Comparison of ENCODE assay signal across 8 cellular contexts in genomic region chr12:30795410-30795659, GRCh38. TPM values are rescaled to one million over a fixed set of nuclear protein-coding genes. Genes with fewer than 3 reads are reported as not detected.
A peak's percentile ranks its signal among the peaks of the same experiment; 100 is the strongest.
DNase-seq lines count a peak whose midpoint lies in the region; ATAC-seq and TF ChIP-seq lines count a peak whose summit lies in the region.

No MANE protein-coding gene starts in this region.

- H2AFZ ChIP-seq in fibroblast of lung (ENCODE audit: low read length) = peak overlapping the region; percentile 94

- H3K36me3 ChIP-seq in fibroblast of lung (ENCODE audit: control insufficient read depth, insufficient read depth, low read length) (no peaks in the 10 kb centered on the region), psoas muscle (ENCODE audit: insufficient read depth in 1 of 2, low read depth in 1 of 2) (no peaks in the 10 kb centered on the region), thyroid gland (no peaks in the 10 kb centered on the region)

- TF ChIP-seq POLR2A in thyroid gland (IDR thresholded peaks at IDR 0.05) = no peak

- no peaks in the 10 kb centered on the region for H4K20me1 ChIP-seq in fibroblast of lung (ENCODE audit: control insufficient read depth, extremely low read depth, insufficient read depth, low read length)

- H3K4me1 ChIP-seq in fibroblast of lung (ENCODE audit: control insufficient read depth, extremely low read depth, insufficient read depth, low read length) = peaks cover 4% of the 10 kb centered on the region
- H3K4me1 ChIP-seq in psoas muscle = peaks cover 10% of the 10 kb centered on the region
- peaks cover 15 to 18% of the 10 kb centered on the region in 2 donors for H3K4me1 ChIP-seq in thyroid gland

- H3K27me3 ChIP-seq in fibroblast of lung (ENCODE audit: control insufficient read depth, insufficient read depth, low read length) = no peaks in the 10 kb centered on the region
- H3K27me3 ChIP-seq in psoas muscle (ENCODE audit: insufficient read depth in 3 of 3, low read length in 2 of 3) = no peaks in the 10 kb centered on the region
- H3K27me3 ChIP-seq in thyroid gland = no peaks in the 10 kb centered on the region

- no peaks in the 10 kb centered on the region for H3K79me2 ChIP-seq in fibroblast of lung (ENCODE audit: control insufficient read depth, insufficient read depth, low read length)

- H3K9ac ChIP-seq in fibroblast of lung (ENCODE audit: insufficient read depth, low read length) = peak overlapping the region; percentile 71

- peak overlapping the region; percentile 51 to 74 (median 59) for H3K4me3 ChIP-seq in fibroblast of lung (replicated peaks in 1 of 4; ENCODE audit: control extremely low read depth in 1 of 4, insufficient read depth in 1 of 4, low read depth in 3 of 4, low read length in 4 of 4)
- H3K4me3 ChIP-seq in psoas muscle = peak overlapping the region; percentile 88
- peak overlapping the region in 1 of 3 donors; percentile 48 for H3K4me3 ChIP-seq in thyroid gland (replicated peaks in 1 of 3)

- peak overlapping the region; percentile 92 for H3K4me2 ChIP-seq in fibroblast of lung (ENCODE audit: extremely low read depth, insufficient read depth, low read length)

- peak overlapping the region; percentile 85 for H3K27ac ChIP-seq in fibroblast of lung (ENCODE audit: insufficient read depth, low read length)
- peak overlapping the region; percentile 80 for H3K27ac ChIP-seq in psoas muscle
- H3K27ac ChIP-seq in thyroid gland = no peak overlapping the region

- ATAC-seq in GM18858 (IDR thresholded peaks at IDR 0.05; ENCODE audit: unreplicated experiment) (peak; percentile 12), psoas muscle (peak in 1 of 4 donors; percentile 25)

- intact Hi-C loops in psoas muscle (cut with DNase I) = loop anchor here in 1 of 2 donors (5.0 kb wide), 1 partner anchor 1013 kb away; the partner anchor contains the start of gene TMTC1
- intact Hi-C loops in thyroid gland (cut with DNase I) = no loop called here

- WGBS in psoas muscle, 3 donors = 39 to 62% (median 46%) methylated on average over 13 to 14 of the region's 14 CpGs
- WGBS in thyroid gland, 2 donors = 39 to 45% methylated on average over 6 of the region's 14 CpGs

- H3K9me3 ChIP-seq in fibroblast of lung (ENCODE audit: control insufficient read depth, insufficient read depth, low read depth, low read length) = no peaks in the 10 kb centered on the region
- no peaks in the 10 kb centered on the region for H3K9me3 ChIP-seq in psoas muscle
- no peaks in the 10 kb centered on the region for H3K9me3 ChIP-seq in thyroid gland

- peak; percentile 86 for DNase-seq in T1000 (lab: John Stamatoyannopoulos, UW)
- DNase-seq in fibroblast of lung (ENCODE audit: low read depth in 2 of 2) = no peak
- DNase-seq in psoas muscle = no peak
- no peak for DNase-seq in putamen (ENCODE audit: low spot score)
- no peak for DNase-seq in DMS 273 (lab: John Stamatoyannopoulos, UW; ENCODE audit: unreplicated experiment)
- no peak for DNase-seq in DMS153 treated with DMSO at 0.1 percent for 48 hours (lab: John Stamatoyannopoulos, UW; ENCODE audit: unreplicated experiment)
- DNase-seq in thyroid gland = no peak

- TF ChIP-seq CTCF in fibroblast of lung (conservative IDR thresholded peaks at IDR 0.05 in 1 of 2, IDR thresholded peaks at IDR 0.05 in 1 of 2; ENCODE audit: low read depth in 1 of 2, low read length in 2 of 2) (no peak), psoas muscle (IDR thresholded peaks at IDR 0.05) (no peak), thyroid gland (IDR thresholded peaks at IDR 0.05) (no peak)

RNA-seq across cellular contexts. Expression of gene CAPRIN2, which starts 40.6 kb away (rescaled TPM):
- 17.2 and 20.3 TPM in 2 replicates for total RNA-seq in fibroblast of lung
- polyA plus RNA-seq in fibroblast of lung = 10.4 and 10.8 TPM in 2 replicates
- polyA plus RNA-seq in fibroblast of lung (2012) = 6.9 and 8.2 TPM in 2 replicates
- polyA minus RNA-seq in fibroblast of lung (ENCODE audit: low replicate concordance) = 2.7 TPM in 1 of 2 replicates, not detected in the other
- total RNA-seq in psoas muscle = 10 to 100 TPM in 3 of 4 donors, 1 to 10 TPM in 1; 9.0 to 17.7 (median 14.2) TPM
- 10 to 100 TPM in 2 of 3 donors, 1 to 10 TPM in 1; 4.9 to 11.1 (median 10.4) TPM for polyA plus RNA-seq in psoas muscle
- 10 to 100 TPM; 32.3 to 96.3 (median 43.8) TPM for total RNA-seq in thyroid gland

Comparison
In these comparisons a context has a peak if more than half of its experiments do, and no peak if none do; other contexts are left out.
1. H3K27ac ChIP-seq: peak in fibroblast of lung (single experiment) and psoas muscle (single experiment); none in thyroid gland (0 of 3).